39 cellular contexts compared by ENCODE assay signal in genomic region chr16:46426336-46426735, GRCh38.
"Had no signal": no experiment of that assay in that cellular context is flagged by ENCODE, and none has a peak within 500 bp of the region (broad histone marks: within the 10 kb centered on the region; RNA-seq: fewer than 3 reads in every experiment).

No MANE protein-coding gene starts in this region.

- H3K4me3 ChIP-seq: adrenal gland, ascending aorta, body of pancreas, breast epithelium, cardiac muscle cell, colonic mucosa had no signal

- H3K4me1 Mint-ChIP-seq: activated naive CD4-positive, alpha-beta T cell treated with anti-CD3 and anti-CD28 coated beads, Interleukin-2, amount 10 ng/mL, durations not matched to agents 7 days and 5 days; activated naive CD4-positive, alpha-beta T cell treated with anti-CD3 and anti-CD28 coated beads, Interleukin-2, amount 50 U/mL, for 24 hours; activated naive CD8-positive, alpha-beta T cell treated with anti-CD3 and anti-CD28 coated beads for 36 hours; activated T-helper 17 cell treated with anti-CD3 and anti-CD28 coated beads, Interleukin-2, amount 50 U/mL, for 72 hours; brain; central memory CD8-positive, alpha-beta T cell had no signal

- H3K27ac ChIP-seq: adrenal gland, ascending aorta, body of pancreas, brain microvascular endothelial cell, breast epithelium, cardiac muscle cell, colonic mucosa had no signal

- ATAC-seq: activated naive CD4-positive, alpha-beta T cell treated with anti-CD3 and anti-CD28 coated beads, Interleukin-2, amount 50 U/mL, for 72 hours; activated T-cell treated with anti-CD3 and anti-CD28 coated beads, Interleukin-2, amount 50 U/mL, for 4 hours; activated T-cell treated with anti-CD3 and anti-CD28 coated beads, Interleukin-2, amount 50 U/mL, for 72 hours; activated T-helper 17 cell treated with anti-CD3 and anti-CD28 coated beads, Interleukin-2, amount 50 U/mL, for 72 hours; body of pancreas had no signal

- H3K36me3 ChIP-seq: adrenal gland, ascending aorta, brain microvascular endothelial cell, breast epithelium, cardiac muscle cell, colonic mucosa had no signal

- H3K4me3 Mint-ChIP-seq: activated naive CD4-positive, alpha-beta T cell treated with anti-CD3 and anti-CD28 coated beads for 36 hours; activated naive CD4-positive, alpha-beta T cell treated with anti-CD3 and anti-CD28 coated beads, Interleukin-2, amount 10 ng/mL, durations not matched to agents 7 days and 5 days; activated naive CD4-positive, alpha-beta T cell treated with anti-CD3 and anti-CD28 coated beads, Interleukin-2, amount 50 U/mL, for 24 hours; activated naive CD8-positive, alpha-beta T cell; activated naive CD8-positive, alpha-beta T cell treated with anti-CD3 and anti-CD28 coated beads for 36 hours; activated T-cell treated with anti-CD3 and anti-CD28 coated beads, Interleukin-2, amount 50 U/mL, for 24 hours; activated T-cell treated with anti-CD3 and anti-CD28 coated beads, Interleukin-2, amount 50 U/mL, for 4 hours; activated T-cell treated with anti-CD3 and anti-CD28 coated beads, Interleukin-2, amount 50 U/mL, for 72 hours; activated T-helper 1 cell treated with anti-CD3 and anti-CD28 coated beads, Interleukin-12 subunit alpha, Interleukin-12 subunit beta, Interleukin-2, Interleukin-4 antibody, amounts not matched to agents 30 ng/mL and 10 ng/mL and 1 ng/mL, durations not matched to agents 14 hours and 24 hours and 36 hours; activated T-helper 17 cell treated with anti-CD3 and anti-CD28 coated beads, Interleukin-2, amount 50 U/mL, for 72 hours; brain; central memory CD8-positive, alpha-beta T cell had no signal

- H3K27me3 Mint-ChIP-seq: brain; central memory CD8-positive, alpha-beta T cell had no signal

- H3K27ac Mint-ChIP-seq: activated naive CD4-positive, alpha-beta T cell treated with anti-CD3 and anti-CD28 coated beads for 36 hours; activated naive CD4-positive, alpha-beta T cell treated with anti-CD3 and anti-CD28 coated beads, Interleukin-2, amount 10 ng/mL, durations not matched to agents 7 days and 5 days; activated naive CD4-positive, alpha-beta T cell treated with anti-CD3 and anti-CD28 coated beads, Interleukin-2, amount 50 U/mL, for 24 hours; activated naive CD8-positive, alpha-beta T cell; activated naive CD8-positive, alpha-beta T cell treated with anti-CD3 and anti-CD28 coated beads for 36 hours; activated T-cell treated with anti-CD3 and anti-CD28 coated beads, Interleukin-2, amount 50 U/mL, for 24 hours; activated T-cell treated with anti-CD3 and anti-CD28 coated beads, Interleukin-2, amount 50 U/mL, for 72 hours; activated T-helper 1 cell treated with anti-CD3 and anti-CD28 coated beads, Interleukin-12 subunit alpha, Interleukin-12 subunit beta, Interleukin-2, Interleukin-4 antibody, amounts not matched to agents 30 ng/mL and 10 ng/mL and 1 ng/mL, durations not matched to agents 14 hours and 24 hours and 36 hours; activated T-helper 17 cell treated with anti-CD3 and anti-CD28 coated beads, Interleukin-2, amount 50 U/mL, for 72 hours; activated T-helper 2 cell treated with anti-CD3 and anti-CD28 coated beads, Interferon-gamma antibody, Interleukin-2, Interleukin-4, amounts not matched to agents 10 μg/mL and 5 μg/mL and 100 μg/mL, durations not matched to agents 14 hours and 24 hours and 36 hours; brain had no signal

- H3K4me1 ChIP-seq: adrenal gland, ascending aorta, body of pancreas, breast epithelium, colonic mucosa had no signal

- H3K27me3 ChIP-seq: ascending aorta, brain microvascular endothelial cell, cardiac muscle cell, colonic mucosa had no signal

- FAIRE-seq: astrocyte, bronchial epithelial cell had no signal

- DNase-seq: activated effector memory CD4-positive, alpha-beta T cell treated with anti-CD3 and anti-CD28 coated beads, Interleukin-2, amount 50 U/mL, for 16 hours; activated effector memory CD4-positive, alpha-beta T cell treated with Interleukin-2 at 50 U/mL for 16 hours; activated gamma-delta T cell; activated gamma-delta T cell treated with Interleukin-2 at 50 U/mL for 16 hours; activated naive CD4-positive, alpha-beta T cell; activated naive CD4-positive, alpha-beta T cell treated with anti-CD3 and anti-CD28 coated beads for 36 hours; activated naive CD4-positive, alpha-beta T cell treated with anti-CD3 and anti-CD28 coated beads, Interleukin-2, amount 10 ng/mL, durations not matched to agents 7 days and 5 days; activated naive CD4-positive, alpha-beta T cell treated with anti-CD3 and anti-CD28 coated beads, Interleukin-2, amount 50 U/mL, for 16 hours; activated naive CD4-positive, alpha-beta T cell treated with Interleukin-2 at 50 U/mL for 16 hours; activated naive CD8-positive, alpha-beta T cell treated with anti-CD3 and anti-CD28 coated beads for 36 hours; activated T-cell treated with anti-CD3 and anti-CD28 coated beads, Interleukin-2, amount 50 U/mL, for 1 hour; activated T-cell treated with anti-CD3 and anti-CD28 coated beads, Interleukin-2, amount 50 U/mL, for 24 hours; activated T-cell treated with anti-CD3 and anti-CD28 coated beads, Interleukin-2, amount 50 U/mL, for 4 hours; activated T-cell treated with anti-CD3 and anti-CD28 coated beads, Interleukin-2, amount 50 U/mL, for 48 hours; activated T-cell treated with anti-CD3 and anti-CD28 coated beads, Interleukin-2, amount 50 U/mL, for 72 hours; adrenal gland; amniotic stem cell; amygdala; anterior cingulate cortex; aorta; body of pancreas; brain microvascular endothelial cell; caudate nucleus; central memory CD4-positive, alpha-beta T cell; cerebellar nuclear complex; colonic mucosa had no signal

- H3K9me3 ChIP-seq: body of pancreas, colonic mucosa had no signal

- H3K36me3 Mint-ChIP-seq: activated naive CD4-positive, alpha-beta T cell treated with anti-CD3 and anti-CD28 coated beads, Interleukin-2, amount 10 ng/mL, durations not matched to agents 7 days and 5 days; brain had no signal
